ENCODE assay signal across 8 cellular contexts in the genomic region with DNA sequence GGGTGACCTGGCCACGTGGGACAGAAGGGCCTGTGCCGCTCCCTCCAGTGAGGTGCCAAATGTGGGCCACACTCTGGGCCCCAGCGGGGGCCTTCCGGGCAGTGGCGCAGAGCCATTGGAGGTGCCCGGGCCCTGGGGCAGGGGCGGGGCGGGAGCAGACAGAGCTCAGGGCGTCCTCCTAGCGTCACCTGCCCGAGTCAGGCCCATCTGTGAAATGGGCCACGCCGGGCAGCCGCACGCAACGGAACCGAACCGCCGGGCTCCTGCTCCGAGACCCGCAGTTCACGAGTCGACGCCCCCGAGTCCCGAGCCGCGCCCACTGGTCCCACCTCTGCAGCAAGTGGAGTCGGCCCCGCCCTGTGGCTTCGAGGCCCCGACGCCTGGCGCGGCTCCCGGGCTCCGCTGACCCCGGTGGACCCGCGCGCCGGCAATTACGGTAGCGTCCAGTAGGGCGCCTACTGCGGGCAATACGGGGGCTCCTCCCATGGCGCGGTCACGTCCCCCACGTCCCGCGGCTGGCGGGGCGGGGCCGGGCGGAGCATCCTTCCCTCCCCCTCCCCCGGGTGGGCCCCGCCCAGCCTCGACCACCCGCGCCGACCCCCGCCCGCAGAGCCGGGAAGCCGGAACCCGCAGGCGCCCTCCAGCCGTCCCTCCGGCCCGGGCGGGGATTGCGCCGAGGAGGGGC. TPM values are rescaled to one million over a fixed set of nuclear protein-coding genes. Genes with fewer than 3 reads are reported as not detected.
DNase-seq lines count a peak whose midpoint lies in the region; ATAC-seq and TF ChIP-seq lines count a peak whose summit lies in the region.

No MANE protein-coding gene starts in this region.

- peak overlapping the region; percentile 78 for H3K4me3 Mint-ChIP-seq in activated CD4-positive, alpha-beta T cell treated with anti-CD3 and anti-CD28 coated beads, Interleukin-2, amount 10 ng/mL, durations not matched to agents 7 days and 5 days

- H3K23ac ChIP-seq in IMR-90 (ENCODE audit: low read depth, low read length): peak overlapping the region; percentile 97; the same call in 1 of the 2 replicates

- DNase-seq in AML-193 (lab: John Stamatoyannopoulos, UW) (peak; percentile 82 to 88), GM19240 (ENCODE audit: insufficient read length, low spot score) (peak; percentile 82), IMR-90 (peak; percentile 81), lower lobe of right lung (peak; percentile 93)
- DNase-seq in activated CD4-positive, alpha-beta T cell treated with anti-CD3 and anti-CD28 coated beads, Interleukin-2, amount 10 ng/mL, durations not matched to agents 7 days and 5 days: peak; percentile 62
- peak; percentile 32 to 60 (median 50) for DNase-seq in effector memory CD4-positive, alpha-beta T cell
- DNase-seq in stimulated activated naive CD8-positive, alpha-beta T cell treated with anti-CD3 and anti-CD28 coated beads, Interleukin-15, Interleukin-2, amounts not matched to agents 100 U/mL and 50 U/mL, for 24 hours: peak; percentile 84

- peak overlapping the region; percentile 98 for H3K4me3 ChIP-seq in IMR-90 (ENCODE audit: insufficient read depth, low read depth, low read length)
- H3K4me3 ChIP-seq in effector memory CD4-positive, alpha-beta T cell (ENCODE audit: insufficient read depth, low read depth, low read length, poor library complexity, severe bottlenecking): peak overlapping the region; percentile 55
- peak overlapping the region; percentile 78 for H3K4me3 ChIP-seq in lower lobe of right lung

- H4K91ac ChIP-seq in IMR-90 (ENCODE audit: insufficient read depth, low read depth, low read length): peak overlapping the region; percentile 66; the same call in 1 of the 2 replicates

- H2BK5ac ChIP-seq in IMR-90 (ENCODE audit: low read depth, low read length, poor library complexity, severe bottlenecking): peak overlapping the region; percentile 89

- H3K27me3 ChIP-seq in IMR-90 (ENCODE audit: control insufficient read depth, insufficient read depth, low read length) (no peaks in the 10 kb centered on the region), lower lobe of right lung (ENCODE audit: low read depth) (no peaks in the 10 kb centered on the region)
- H3K27me3 ChIP-seq in effector memory CD4-positive, alpha-beta T cell (replicated peaks; ENCODE audit: control insufficient read depth, insufficient read depth, low read length, poor library complexity, severe bottlenecking): no peaks in the 10 kb centered on the region

- ATAC-seq in IMR-90 (ENCODE audit: low read depth) (peak; percentile 66), lower lobe of right lung (peak; percentile 76 to 78), GM21515 (IDR thresholded peaks at IDR 0.05; ENCODE audit: unreplicated experiment) (no peak)
- ATAC-seq in stimulated activated naive CD8-positive, alpha-beta T cell treated with anti-CD3 and anti-CD28 coated beads, Interleukin-15, Interleukin-2, amounts not matched to agents 100 U/mL and 50 U/mL, for 24 hours: peak; percentile 41

- H3K14ac ChIP-seq in IMR-90 (replicated peaks; ENCODE audit: low read depth, low read length): peak overlapping the region; percentile 94

- no peaks in the 10 kb centered on the region for H3K27me3 Mint-ChIP-seq in activated CD4-positive, alpha-beta T cell treated with anti-CD3 and anti-CD28 coated beads, Interleukin-2, amount 10 ng/mL, durations not matched to agents 7 days and 5 days

- H3K27ac ChIP-seq in IMR-90 (ENCODE audit: insufficient read depth, low read length): peak overlapping the region; percentile 91
- peak overlapping the region; percentile 45 for H3K27ac ChIP-seq in effector memory CD4-positive, alpha-beta T cell (ENCODE audit: insufficient read depth, low read length, poor library complexity, severe bottlenecking)
- peak overlapping the region; percentile 96 for H3K27ac ChIP-seq in lower lobe of right lung

- H2AK5ac ChIP-seq in IMR-90 (ENCODE audit: low read depth, low read length): peak overlapping the region; percentile 71; the same call in 1 of the 2 replicates

- peak; percentile 45 for TF ChIP-seq CTCF in IMR-90 (conservative IDR thresholded peaks at IDR 0.05; ENCODE audit: low read depth, low read length)
- peak; percentile 63 for TF ChIP-seq CTCF in lower lobe of right lung (IDR thresholded peaks at IDR 0.05)

- peaks cover 21% of the 10 kb centered on the region for H3K4me1 Mint-ChIP-seq in activated CD4-positive, alpha-beta T cell treated with anti-CD3 and anti-CD28 coated beads, Interleukin-2, amount 10 ng/mL, durations not matched to agents 7 days and 5 days

- H3K18ac ChIP-seq in IMR-90 (ENCODE audit: low read depth, low read length): no peak overlapping the region; the same call in 1 of the 2 replicates

- H4K5ac ChIP-seq in IMR-90 (ENCODE audit: low read depth, low read length): no peak overlapping the region; the same call in 1 of the 2 replicates

- peak overlapping the region; percentile 99 for H2AK9ac ChIP-seq in IMR-90 (replicated peaks; ENCODE audit: low read depth, low read length, poor library complexity)

- TF ChIP-seq POLR2A in IMR-90 (IDR thresholded peaks at IDR 0.05; ENCODE audit: low read depth, low read length): no peak; the same call in 1 of the 2 replicates

- H3K9ac ChIP-seq in IMR-90 (ENCODE audit: low read depth, low read length): peak overlapping the region; percentile 98

- peak overlapping the region; percentile 59 for H2AFZ ChIP-seq in IMR-90 (replicated peaks; ENCODE audit: low read length, poor library complexity)

- H2BK120ac ChIP-seq in IMR-90 (ENCODE audit: low read depth, low read length): no peak overlapping the region

- H3K9me3 ChIP-seq in IMR-90 (ENCODE audit: control insufficient read depth, insufficient read depth, low read length) (no peaks in the 10 kb centered on the region), lower lobe of right lung (no peaks in the 10 kb centered on the region)
- H3K9me3 ChIP-seq in effector memory CD4-positive, alpha-beta T cell (ENCODE audit: control insufficient read depth, low read length): no peaks in the 10 kb centered on the region

- 18% methylated on average over 24 of the region's 75 CpGs; no CpG with 5 or more reads in 1 of the 2 experiments for WGBS in IMR-90 (ENCODE audit: extremely low coverage in 2 of 2, insufficient read length in 1 of 2), 2 experiments

- BruUV-seq in IMR-90 (replicated peaks; lab: Mats Ljungman, UMichigan): no TSS peak

- H3K4me2 ChIP-seq in IMR-90 (ENCODE audit: low read depth, low read length): peak overlapping the region; percentile 95

- no peaks in the 10 kb centered on the region for H3K9me3 Mint-ChIP-seq in activated CD4-positive, alpha-beta T cell treated with anti-CD3 and anti-CD28 coated beads, Interleukin-2, amount 10 ng/mL, durations not matched to agents 7 days and 5 days

- H3K36me3 ChIP-seq in IMR-90 (ENCODE audit: control insufficient read depth, insufficient read depth, low read length) (peaks cover 18% of the 10 kb centered on the region), lower lobe of right lung (no peaks in the 10 kb centered on the region)
- H3K36me3 ChIP-seq in effector memory CD4-positive, alpha-beta T cell (ENCODE audit: control insufficient read depth, insufficient read depth, low read length): no peaks in the 10 kb centered on the region

- H3K27ac Mint-ChIP-seq in activated CD4-positive, alpha-beta T cell treated with anti-CD3 and anti-CD28 coated beads, Interleukin-2, amount 10 ng/mL, durations not matched to agents 7 days and 5 days: no peak overlapping the region

- no peak overlapping the region for H2BK20ac ChIP-seq in IMR-90 (ENCODE audit: low read depth, low read length)

- peak overlapping the region; percentile 42 to 76; a peak in 2 of 4 replicates for H4K8ac ChIP-seq in IMR-90 (ENCODE audit: low read depth in 2 of 2, low read length in 2 of 2)

- no peaks in the 10 kb centered on the region for H3K9me1 ChIP-seq in IMR-90 (ENCODE audit: insufficient read depth, low read length)

- peak overlapping the region; percentile 85 for H3K4ac ChIP-seq in IMR-90 (ENCODE audit: low read depth, low read length)

- in situ Hi-C loops in IMR-90 (cut with MboI; ENCODE audit: low sequenced_read_pairs): no loop called here

- peaks cover 5% of the 10 kb centered on the region for H3K36me3 Mint-ChIP-seq in activated CD4-positive, alpha-beta T cell treated with anti-CD3 and anti-CD28 coated beads, Interleukin-2, amount 10 ng/mL, durations not matched to agents 7 days and 5 days (ENCODE audit: low read depth)

- CTCF ChIA-PET in IMR-90 (lab: Yijun Ruan, JAX): no interaction called here
- CTCF ChIA-PET in activated CD4-positive, alpha-beta T cell treated with anti-CD3 and anti-CD28 coated beads, Interleukin-2, amount 10 ng/mL, durations not matched to agents 7 days and 5 days (lab: Charles Lee): interaction anchor here (1.0 to 1.4 kb wide), 2 partner anchors 10 to 200 kb away, joined by 3 to 4 read pairs; no protein-coding TSS in a partner anchor

- H3K79me1 ChIP-seq in IMR-90 (ENCODE audit: low read depth in 1 of 2, low read length in 2 of 2): peaks cover 0 to 66% of the 10 kb centered on the region in 2 experiments; a peak in 3 of 4 replicates

- peaks cover 34% of the 10 kb centered on the region for H3K4me1 ChIP-seq in IMR-90 (ENCODE audit: control insufficient read depth, insufficient read depth, low read length)
- peaks cover 37% of the 10 kb centered on the region for H3K4me1 ChIP-seq in effector memory CD4-positive, alpha-beta T cell (ENCODE audit: control insufficient read depth, insufficient read depth, low read length, poor library complexity, severe bottlenecking)
- H3K4me1 ChIP-seq in lower lobe of right lung: peaks cover 56% of the 10 kb centered on the region

- peak overlapping the region; percentile 53; the same call in 1 of the 2 replicates for H3K56ac ChIP-seq in IMR-90 (ENCODE audit: extremely low read depth, insufficient read depth, low read length)

- peaks cover 69% of the 10 kb centered on the region for H4K20me1 ChIP-seq in IMR-90 (ENCODE audit: insufficient read depth, low read length)

- peak; percentile 27; the same call in 1 of the 2 replicates for TF ChIP-seq RAD21 in IMR-90 (IDR thresholded peaks at IDR 0.05; ENCODE audit: low read length)

- intact Hi-C loops in IMR-90 (cut with micrococcal nuclease): loop anchor here (2.0 kb wide), 1 partner anchor 14 kb away; no protein-coding TSS in a partner anchor
- intact Hi-C loops in lower lobe of right lung (cut with DNase I): no loop called here

- dilution Hi-C loops in IMR-90 (cut with HindIII; ENCODE audit: low sequenced_read_pairs, unreplicated experiment): no loop called here

- POLR2A ChIA-PET in IMR-90 (lab: Charles Lee; ENCODE audit: unreplicated experiment): no interaction called here
- POLR2A ChIA-PET in activated CD4-positive, alpha-beta T cell treated with anti-CD3 and anti-CD28 coated beads, Interleukin-2, amount 10 ng/mL, durations not matched to agents 7 days and 5 days (lab: Charles Lee): no interaction called here

- no peak overlapping the region for H2BK15ac ChIP-seq in IMR-90 (ENCODE audit: low read depth, low read length)

RNA-seq across cellular contexts. Expression of gene SLC16A3, which starts 1.9 kb away (rescaled TPM):
- 49.1 and 49.7 TPM in 2 replicates for total RNA-seq in IMR-90 (2012; rRNA removed)
- polyA plus RNA-seq in IMR-90 (2012; rRNA removed): 181 and 204 TPM in 2 replicates
- 128 and 499 TPM in 2 replicates for polyA plus RNA-seq in IMR-90 (2012; cell fraction: cytosol; rRNA removed)
- 77.3 and 325 TPM in 2 replicates for polyA plus RNA-seq in IMR-90 (2012; cell fraction: nucleus; rRNA removed; ENCODE audit: low replicate concordance)
- total RNA-seq in activated CD4-positive, alpha-beta T cell treated with anti-CD3 and anti-CD28 coated beads, Interleukin-2, amount 10 ng/mL, durations not matched to agents 7 days and 5 days: 100 to 1,000 TPM; 104 to 140 TPM
- 81.9 TPM for total RNA-seq in lower lobe of right lung

RNA-seq across cellular contexts. Expression of gene CCDC57, which starts 18.1 kb away (rescaled TPM):
- total RNA-seq in IMR-90 (2012; rRNA removed) (6.9 and 7.3 TPM in 2 replicates), lower lobe of right lung (63.4 TPM)
- polyA plus RNA-seq in IMR-90 (2012; rRNA removed): 31.3 and 32.4 TPM in 2 replicates
- 5.1 and 6.2 TPM in 2 replicates for polyA plus RNA-seq in IMR-90 (2012; cell fraction: cytosol; rRNA removed)
- polyA plus RNA-seq in IMR-90 (2012; cell fraction: nucleus; rRNA removed; ENCODE audit: low replicate concordance): 259 and 322 TPM in 2 replicates
- 10 to 100 TPM; 60.5 to 69.7 TPM for total RNA-seq in activated CD4-positive, alpha-beta T cell treated with anti-CD3 and anti-CD28 coated beads, Interleukin-2, amount 10 ng/mL, durations not matched to agents 7 days and 5 days

RNA-seq across cellular contexts. Expression of gene CSNK1D, which starts 42.7 kb away (rescaled TPM):
- total RNA-seq in IMR-90 (2012; rRNA removed) (38.3 and 47.1 TPM in 2 replicates), lower lobe of right lung (146 TPM)
- 144 and 186 TPM in 2 replicates for polyA plus RNA-seq in IMR-90 (2012; rRNA removed)
- polyA plus RNA-seq in IMR-90 (2012; cell fraction: cytosol; rRNA removed): 131 and 159 TPM in 2 replicates
- 373 and 817 TPM in 2 replicates for polyA plus RNA-seq in IMR-90 (2012; cell fraction: nucleus; rRNA removed; ENCODE audit: low replicate concordance)
- total RNA-seq in activated CD4-positive, alpha-beta T cell treated with anti-CD3 and anti-CD28 coated beads, Interleukin-2, amount 10 ng/mL, durations not matched to agents 7 days and 5 days: 100 to 1,000 TPM; 115 to 142 TPM

Comparison
In these comparisons a context has a peak if more than half of its experiments do, and no peak if none do; other contexts are left out.
1. H3K27ac ChIP-seq: peak in every context shown above with its lines; median percentile 96 in lower lobe of right lung; 91 in IMR-90; 45 in effector memory CD4-positive, alpha-beta T cell.